Comparison of ENCODE assay signal across 17 cellular contexts in genomic region chr20:26308961-26309360, GRCh38.
"Had no signal": no experiment of that assay in that cellular context is flagged by ENCODE, and none has a peak within 500 bp of the region (broad histone marks: within the 10 kb centered on the region; RNA-seq: fewer than 3 reads in every experiment).

No MANE protein-coding gene starts in this region.

- H3K36me3 ChIP-seq: cardiac muscle cell, heart left ventricle, thyroid gland, WERI-Rb-1 had no signal

- DNase-seq: activated CD4-positive, alpha-beta T cell treated with anti-CD3 and anti-CD28 coated beads for 48 hours; activated effector memory CD4-positive, alpha-beta T cell treated with Interleukin-2 at 50 U/mL for 16 hours; heart left ventricle; immature natural killer cell; mesenchymal stem cell; nucleus accumbens; posterior cingulate gyrus; right cardiac atrium; stimulated activated CD4-positive, alpha-beta T cell treated with anti-CD3 and anti-CD28 coated beads, Interleukin-15, amount 100 ng/mL, for 24 hours; stimulated activated CD4-positive, alpha-beta T cell treated with anti-CD3 and anti-CD28 coated beads, Interleukin-4, amount 100 ng/mL, for 1 hour; stimulated activated naive B cell treated with anti-CD40 and anti-IgM and Interleukin-4, amounts not matched to agents 10 μg/mL and 1 μg/mL and 100 μg/mL, for 72 hours; thyroid gland; WERI-Rb-1 had no signal

- H3K27me3 ChIP-seq: cardiac muscle cell, heart left ventricle, thyroid gland had no signal

- H3K4me1 ChIP-seq: heart left ventricle, thyroid gland had no signal

- H3K27me3 Mint-ChIP-seq: stimulated activated naive B cell treated with anti-CD40 and anti-IgM and Interleukin-4, amounts not matched to agents 10 μg/mL and 1 μg/mL and 100 μg/mL, for 72 hours had no signal

- H3K4me3 ChIP-seq: cardiac muscle cell, heart left ventricle, skin epidermis, thyroid gland had no signal

- H3K4me1 Mint-ChIP-seq: nephron; stimulated activated naive B cell treated with anti-CD40 and anti-IgM and Interleukin-4, amounts not matched to agents 10 μg/mL and 1 μg/mL and 100 μg/mL, for 72 hours had no signal

- ATAC-seq: heart left ventricle; right cardiac atrium; stimulated activated naive B cell treated with anti-CD40 and anti-IgM and Interleukin-4, amounts not matched to agents 10 μg/mL and 1 μg/mL and 100 μg/mL, for 72 hours had no signal

- H3K4me3 Mint-ChIP-seq: immature natural killer cell; nephron; stimulated activated naive B cell treated with anti-CD40 and anti-IgM and Interleukin-4, amounts not matched to agents 10 μg/mL and 1 μg/mL and 100 μg/mL, for 72 hours had no signal

- H3K36me3 Mint-ChIP-seq: immature natural killer cell; stimulated activated naive B cell treated with anti-CD40 and anti-IgM and Interleukin-4, amounts not matched to agents 10 μg/mL and 1 μg/mL and 100 μg/mL, for 72 hours had no signal

- H3K9me3 Mint-ChIP-seq: stimulated activated naive B cell treated with anti-CD40 and anti-IgM and Interleukin-4, amounts not matched to agents 10 μg/mL and 1 μg/mL and 100 μg/mL, for 72 hours had no signal

- H3K27ac ChIP-seq: cardiac muscle cell, epithelial cell of prostate, heart left ventricle, skin epidermis, thyroid gland, WERI-Rb-1 had no signal

- H3K9me3 ChIP-seq: thyroid gland had no signal

- H3K27ac Mint-ChIP-seq: immature natural killer cell; nephron; stimulated activated naive B cell treated with anti-CD40 and anti-IgM and Interleukin-4, amounts not matched to agents 10 μg/mL and 1 μg/mL and 100 μg/mL, for 72 hours had no signal
